Comparison of ENCODE assay signal across 11 cellular contexts in the genomic region with DNA sequence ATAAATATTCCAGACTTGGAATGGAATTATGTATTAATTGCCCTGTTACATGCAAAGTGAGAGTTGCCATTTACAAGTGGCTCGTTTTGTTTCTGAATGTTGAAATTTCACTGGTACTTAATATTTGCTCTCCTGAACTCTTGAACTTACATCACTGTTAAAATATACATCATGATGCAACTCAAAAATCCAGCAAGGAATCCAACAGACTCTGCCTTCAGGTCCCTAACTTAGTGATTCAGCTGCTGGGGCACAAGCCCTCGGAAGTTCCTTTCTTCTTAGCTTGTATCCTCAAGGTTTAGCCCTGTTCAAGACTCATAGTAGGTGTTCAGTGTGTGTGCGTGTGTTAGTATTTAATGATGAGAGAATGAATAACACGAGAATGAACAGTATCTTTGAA.
"Had no signal": no experiment of that assay in that cellular context is flagged by ENCODE, and none has a peak within 500 bp of the region (broad histone marks: within the 10 kb centered on the region; RNA-seq: fewer than 3 reads in every experiment).

No MANE protein-coding gene starts in this region.

- H3K27ac ChIP-seq: body of pancreas, esophagus muscularis mucosa, gastrocnemius medialis, SK-N-MC, tibial artery had no signal

- H3K4me1 Mint-ChIP-seq: WTC11 had no signal

- H3K9me3 Mint-ChIP-seq: activated T-helper 1 cell treated with anti-CD3 and anti-CD28 coated beads, Interleukin-12 subunit alpha, Interleukin-12 subunit beta, Interleukin-2, Interleukin-4 antibody, amounts not matched to agents 30 ng/mL and 10 ng/mL and 1 ng/mL, durations not matched to agents 14 hours and 24 hours and 36 hours; WTC11 had no signal

- H3K27me3 ChIP-seq: body of pancreas, esophagus muscularis mucosa, gastrocnemius medialis, tibial artery had no signal

- H3K9me3 ChIP-seq: body of pancreas, esophagus muscularis mucosa, gastrocnemius medialis, tibial artery had no signal

- H3K36me3 Mint-ChIP-seq: WTC11 had no signal

- DNase-seq: activated CD4-positive, alpha-beta T cell treated with anti-CD3 and anti-CD28 coated beads for 48 hours; activated naive CD4-positive, alpha-beta T cell treated with Interleukin-2 at 50 U/mL for 16 hours; body of pancreas; gastrocnemius medialis; mesendoderm; small intestine; tibial artery had no signal

- H3K4me3 ChIP-seq: body of pancreas, esophagus muscularis mucosa, gastrocnemius medialis, SK-N-MC, tibial artery had no signal

- H3K36me3 ChIP-seq: esophagus muscularis mucosa, gastrocnemius medialis, tibial artery had no signal

- H3K4me3 Mint-ChIP-seq: activated T-helper 1 cell treated with anti-CD3 and anti-CD28 coated beads, Interleukin-12 subunit alpha, Interleukin-12 subunit beta, Interleukin-2, Interleukin-4 antibody, amounts not matched to agents 30 ng/mL and 10 ng/mL and 1 ng/mL, durations not matched to agents 14 hours and 24 hours and 36 hours; WTC11 had no signal

- H3K27ac Mint-ChIP-seq: activated T-helper 1 cell treated with anti-CD3 and anti-CD28 coated beads, Interleukin-12 subunit alpha, Interleukin-12 subunit beta, Interleukin-2, Interleukin-4 antibody, amounts not matched to agents 30 ng/mL and 10 ng/mL and 1 ng/mL, durations not matched to agents 14 hours and 24 hours and 36 hours; WTC11 had no signal

- FAIRE-seq: small intestine had no signal

- ATAC-seq: body of pancreas, gastrocnemius medialis, WTC11 had no signal

- H3K4me1 ChIP-seq: body of pancreas had no signal
